Comparison of ENCODE assay signal across 15 cellular contexts in the genomic region with DNA sequence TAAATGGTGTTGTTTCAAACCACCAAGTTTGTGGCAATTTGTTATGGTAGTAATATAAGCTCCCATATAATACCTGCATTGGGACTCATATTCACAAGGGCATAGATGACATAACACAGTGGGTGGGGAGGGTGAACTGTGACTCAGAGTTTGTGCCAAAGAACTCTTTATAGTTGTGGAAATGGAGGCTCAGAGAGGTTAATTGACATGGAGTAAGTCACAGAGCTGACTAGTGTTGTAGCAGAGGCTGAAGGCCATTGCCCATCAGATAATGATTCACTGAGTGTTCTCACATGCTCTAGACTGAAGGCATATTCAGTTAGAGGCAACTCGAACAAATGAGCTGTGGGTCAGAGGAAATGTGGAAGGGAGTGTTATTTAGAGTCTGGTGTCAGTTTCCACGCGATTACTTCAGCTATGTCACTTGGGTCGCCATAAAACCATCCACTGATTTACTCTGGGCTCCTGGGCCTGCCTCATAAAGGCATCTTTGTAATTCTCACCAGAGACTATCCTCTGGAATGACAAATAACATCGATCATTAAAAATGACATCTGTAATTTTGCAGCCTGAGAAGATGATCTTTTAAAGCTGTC.
DNase-seq lines count a peak whose midpoint lies in the region; ATAC-seq and TF ChIP-seq lines count a peak whose summit lies in the region.
"Had no signal": no experiment of that assay in that cellular context is flagged by ENCODE, and none has a peak within 500 bp of the region (broad histone marks: within the 10 kb centered on the region; RNA-seq: fewer than 3 reads in every experiment).

No MANE protein-coding gene starts in this region.

- no peak for TF ChIP-seq RAD21 in SK-N-SH (IDR thresholded peaks at IDR 0.05; ENCODE audit: low read length)

- POLR2A ChIA-PET in SK-N-SH (lab: Yijun Ruan, JAX), result no interaction called here

- peak overlapping the region; percentile 21; the same call in 1 of the 2 replicates for H2AFZ ChIP-seq in SK-N-SH (ENCODE audit: low read depth)

- peak overlapping the region; percentile 45 for H3K4me2 ChIP-seq in SK-N-SH

- no peak for TF ChIP-seq CTCF in SK-N-SH (IDR thresholded peaks at IDR 0.05)

- CTCF ChIA-PET in SK-N-SH (lab: Yijun Ruan, JAX), result no interaction called here

- H3K4me1 ChIP-seq in SK-N-SH (ENCODE audit: control insufficient read depth in 1 of 2, insufficient read depth in 2 of 2, low read depth in 1 of 2, low read length in 1 of 2), result peaks cover 0 to 9% of the 10 kb centered on the region in 2 experiments; a peak in 1 of 4 replicates

- 0 out of 4 replicates have a peak overlapping the region, but pooled peaks of 1 of the 2 experiments have one; percentile 40 for H3K4me3 ChIP-seq in SK-N-SH (ENCODE audit: low read depth in 2 of 2, low read length in 1 of 2)

- no peak overlapping the region for H3K9ac ChIP-seq in SK-N-SH

- H4K20me1 ChIP-seq in SK-N-SH (ENCODE audit: insufficient read depth), result no peaks in the 10 kb centered on the region

- H3K79me2 ChIP-seq in SK-N-SH (ENCODE audit: insufficient read depth), result no peaks in the 10 kb centered on the region

- DNase-seq in GM03348 (ENCODE audit: low spot score) (peak; percentile 19), SK-N-SH (no peak), islet precursor cell (peak; percentile 51), retina (peak; percentile 24), DMS79 (lab: John Stamatoyannopoulos, UW) (no peak), COR-L47 (lab: John Stamatoyannopoulos, UW) (no peak)
- DNase-seq: activated CD4-positive, alpha-beta T cell treated with anti-CD3 and anti-CD28 coated beads for 48 hours; activated effector memory CD4-positive, alpha-beta T cell treated with Interleukin-2 at 50 U/mL for 16 hours; IMR-90; NCI-H1694; stimulated activated CD4-positive, alpha-beta T cell treated with anti-CD3 and anti-CD28 coated beads, Interleukin-2, amount 100 ng/mL, for 24 hours; stimulated activated naive CD4-positive, alpha-beta T cell had no signal

- no peaks in the 10 kb centered on the region for H3K9me3 ChIP-seq in SK-N-SH
- H3K9me3 ChIP-seq: neutrophil had no signal

- 6% methylated on average over 5 of the region's 5 CpGs for WGBS in SK-N-SH (ENCODE audit: low lambda C conversion rate)

- H3K27ac ChIP-seq in SK-N-SH (ENCODE audit: low read depth in 2 of 2, low read length in 1 of 2), result peak overlapping the region in 1 of 2 experiments; percentile 45; a peak in 3 of 4 replicates
- H3K27ac ChIP-seq: neutrophil had no signal

- no peaks in the 10 kb centered on the region for H3K27me3 ChIP-seq in SK-N-SH (ENCODE audit: insufficient read depth)
- H3K27me3 ChIP-seq: neutrophil had no signal

- no peaks in the 10 kb centered on the region for H3K36me3 ChIP-seq in SK-N-SH (replicated peaks in 1 of 2; ENCODE audit: control insufficient read depth in 1 of 2, insufficient read depth in 2 of 2, low read length in 1 of 2)
- H3K36me3 ChIP-seq: neutrophil had no signal

- peaks cover 5% of the 10 kb centered on the region for H3F3A ChIP-seq in SK-N-SH (replicated peaks; ENCODE audit: insufficient read depth)

- TF ChIP-seq EP300 in SK-N-SH (IDR thresholded peaks at IDR 0.05; ENCODE audit: borderline replicate concordance in 1 of 2, low read depth in 1 of 2, low read length in 1 of 2), result no peak

- no peak for ATAC-seq in GM21528 (IDR thresholded peaks at IDR 0.05; ENCODE audit: low FRiP score, unreplicated experiment)
- ATAC-seq in GM19397 (IDR thresholded peaks at IDR 0.05; ENCODE audit: unreplicated experiment), result no peak

- H3K9me2 ChIP-seq in SK-N-SH, result no peaks in the 10 kb centered on the region

TF ChIP-seq in SK-N-SH, 30 proteins besides CTCF, POLR2A, EP300 and RAD21:
- TF ChIP-seq RXRA (IDR thresholded peaks at IDR 0.05; ENCODE audit: borderline replicate concordance, low read depth) (no peak), FOXJ3 (CRISPR knock-in tag; IDR thresholded peaks at IDR 0.05) (no peak), GATA2 (CRISPR knock-in tag; IDR thresholded peaks at IDR 0.05) (no peak), MXI1 (IDR thresholded peaks at IDR 0.05; ENCODE audit: low read depth, low read length) (no peak), MEF2A (IDR thresholded peaks at IDR 0.05; ENCODE audit: borderline replicate concordance, low read depth) (no peak)
- TF ChIP-seq, protein P1, sequence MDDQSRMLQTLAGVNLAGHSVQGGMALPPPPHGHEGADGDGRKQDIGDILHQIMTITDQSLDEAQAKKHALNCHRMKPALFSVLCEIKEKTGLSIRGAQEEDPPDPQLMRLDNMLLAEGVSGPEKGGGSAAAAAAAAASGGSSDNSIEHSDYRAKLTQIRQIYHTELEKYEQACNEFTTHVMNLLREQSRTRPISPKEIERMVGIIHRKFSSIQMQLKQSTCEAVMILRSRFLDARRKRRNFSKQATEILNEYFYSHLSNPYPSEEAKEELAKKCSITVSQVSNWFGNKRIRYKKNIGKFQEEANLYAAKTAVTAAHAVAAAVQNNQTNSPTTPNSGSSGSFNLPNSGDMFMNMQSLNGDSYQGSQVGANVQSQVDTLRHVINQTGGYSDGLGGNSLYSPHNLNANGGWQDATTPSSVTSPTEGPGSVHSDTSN (IDR thresholded peaks at IDR 0.05), result peak; percentile 70

Comparison
In these comparisons a context has a peak if more than half of its experiments do, and no peak if none do; other contexts are left out.
1. DNase-seq: peak in GM03348 (single experiment), islet precursor cell (single experiment) and retina (single experiment); none in SK-N-SH (single experiment), DMS79 (single experiment) and COR-L47 (single experiment).